Comparison of ENCODE assay signal across 10 cellular contexts in the genomic region with DNA sequence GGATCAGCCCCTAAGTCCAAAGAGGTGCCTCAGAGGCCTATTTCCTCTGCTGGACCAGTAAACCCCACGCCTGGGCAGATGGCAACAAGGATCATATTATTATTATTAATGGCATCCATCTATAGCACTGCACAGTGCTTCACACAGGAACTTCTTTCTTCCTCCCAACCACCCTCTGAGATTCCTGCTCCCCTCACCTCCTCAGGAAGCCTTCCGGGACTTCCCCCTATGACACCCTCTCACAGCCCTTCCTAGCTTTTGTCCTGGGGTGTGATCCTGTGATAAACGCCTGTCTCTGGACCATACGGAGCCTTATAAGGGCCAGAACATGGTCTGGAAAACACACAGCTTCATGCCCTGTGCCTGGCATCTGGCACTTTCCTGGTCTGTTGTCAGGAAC. TPM values are rescaled to one million over a fixed set of nuclear protein-coding genes. Genes with fewer than 3 reads are reported as not detected.
A peak's percentile ranks its signal among the peaks of the same experiment; 100 is the strongest.
DNase-seq lines count a peak whose midpoint lies in the region; ATAC-seq and TF ChIP-seq lines count a peak whose summit lies in the region.
"Had no signal": no experiment of that assay in that cellular context is flagged by ENCODE, and none has a peak within 500 bp of the region (broad histone marks: within the 10 kb centered on the region; RNA-seq: fewer than 3 reads in every experiment).

No MANE protein-coding gene starts in this region.

- H3K9me3 Mint-ChIP-seq in activated T-cell treated with anti-CD3 and anti-CD28 coated beads, Interleukin-2, amount 50 U/mL, for 72 hours = no peaks in the 10 kb centered on the region
- no peaks in the 10 kb centered on the region for H3K9me3 Mint-ChIP-seq in activated CD8-positive, alpha-beta T cell treated with anti-CD3 and anti-CD28 coated beads for 36 hours
- no peaks in the 10 kb centered on the region for H3K9me3 Mint-ChIP-seq in immature natural killer cell

- H3K4me1 Mint-ChIP-seq in activated T-cell treated with anti-CD3 and anti-CD28 coated beads, Interleukin-2, amount 50 U/mL, for 72 hours (ENCODE audit: low read depth) = peaks cover 24% of the 10 kb centered on the region
- H3K4me1 Mint-ChIP-seq in activated CD8-positive, alpha-beta T cell treated with anti-CD3 and anti-CD28 coated beads for 36 hours (ENCODE audit: low read depth) = peaks cover 24% of the 10 kb centered on the region
- H3K4me1 Mint-ChIP-seq in immature natural killer cell = peaks cover 36 to 39% of the 10 kb centered on the region in 2 donors

- H3K36me3 Mint-ChIP-seq in activated T-cell treated with anti-CD3 and anti-CD28 coated beads, Interleukin-2, amount 50 U/mL, for 72 hours (ENCODE audit: insufficient read depth in 2 of 2) = no peaks in the 10 kb centered on the region
- peaks cover 3% of the 10 kb centered on the region for H3K36me3 Mint-ChIP-seq in activated CD8-positive, alpha-beta T cell treated with anti-CD3 and anti-CD28 coated beads for 36 hours (ENCODE audit: low read depth)
- no peaks in the 10 kb centered on the region for H3K36me3 Mint-ChIP-seq in immature natural killer cell

- no peak for DNase-seq in activated T-cell treated with anti-CD3 and anti-CD28 coated beads, Interleukin-2, amount 50 U/mL, for 72 hours
- DNase-seq in activated T-cell treated with anti-CD3 and anti-CD28 coated beads, Interleukin-2, amount 50 U/mL, for 48 hours = no peak
- no peak for DNase-seq in activated CD8-positive, alpha-beta T cell treated with anti-CD3 and anti-CD28 coated beads for 36 hours
- DNase-seq in immature natural killer cell = no peak
- no peak for DNase-seq in H4 (ENCODE audit: low spot score)
- DNase-seq in SK-N-DZ (ENCODE audit: low spot score) = no peak
- DNase-seq in AML-193 (lab: John Stamatoyannopoulos, UW) = no peak

- ATAC-seq in activated T-cell treated with anti-CD3 and anti-CD28 coated beads, Interleukin-2, amount 50 U/mL, for 72 hours (replicated peaks in 1 of 2) = no peak
- no peak for ATAC-seq in activated CD8-positive, alpha-beta T cell treated with anti-CD3 and anti-CD28 coated beads for 36 hours

- peak overlapping the region; percentile 56 for H3K27ac Mint-ChIP-seq in activated T-cell treated with anti-CD3 and anti-CD28 coated beads, Interleukin-2, amount 50 U/mL, for 72 hours
- peak overlapping the region; percentile 55 for H3K27ac Mint-ChIP-seq in activated CD8-positive, alpha-beta T cell treated with anti-CD3 and anti-CD28 coated beads for 36 hours
- H3K27ac Mint-ChIP-seq in immature natural killer cell = peak overlapping the region; percentile 42 to 81 (median 76)

- H3K4me3 Mint-ChIP-seq in activated T-cell treated with anti-CD3 and anti-CD28 coated beads, Interleukin-2, amount 50 U/mL, for 72 hours = peak overlapping the region; percentile 79 to 84
- H3K4me3 Mint-ChIP-seq in activated CD8-positive, alpha-beta T cell treated with anti-CD3 and anti-CD28 coated beads for 36 hours = peak overlapping the region; percentile 69
- peak overlapping the region; percentile 72 to 90 (median 76) for H3K4me3 Mint-ChIP-seq in immature natural killer cell

- no peak for TF ChIP-seq CTCF in activated CD8-positive, alpha-beta T cell treated with anti-CD3 and anti-CD28 coated beads for 36 hours (IDR thresholded peaks at IDR 0.05)

- peaks cover 6% of the 10 kb centered on the region for H3K27me3 Mint-ChIP-seq in activated T-cell treated with anti-CD3 and anti-CD28 coated beads, Interleukin-2, amount 50 U/mL, for 72 hours (ENCODE audit: low read depth)
- H3K27me3 Mint-ChIP-seq in activated CD8-positive, alpha-beta T cell treated with anti-CD3 and anti-CD28 coated beads for 36 hours = no peaks in the 10 kb centered on the region
- peaks cover 0 to 10% (median 7%) of the 10 kb centered on the region in 3 donors for H3K27me3 Mint-ChIP-seq in immature natural killer cell (ENCODE audit: low read depth in 3 of 3)

- POLR2A ChIA-PET in activated CD8-positive, alpha-beta T cell treated with anti-CD3 and anti-CD28 coated beads for 36 hours (lab: Charles Lee) = interaction anchor here (1.2 to 7.1 kb wide), 5 partner anchors 12 to 590 kb away, joined by 4 to 42 read pairs (median 12); a partner anchor contains a TSS

- H3K27ac ChIP-seq in temporal lobe (ENCODE audit: low read depth, low read length) = peak overlapping the region; percentile 61
- H3K27ac ChIP-seq: SJCRH30, tibial artery had no signal

- CTCF ChIA-PET in activated CD8-positive, alpha-beta T cell treated with anti-CD3 and anti-CD28 coated beads for 36 hours (lab: Charles Lee) = interaction anchor here (0.6 to 12.3 kb wide), 25 partner anchors 9 to 613 kb away, joined by 3 to 136 read pairs (median 6); a partner anchor contains a TSS

- intact Hi-C loops in activated CD8-positive, alpha-beta T cell treated with anti-CD3 and anti-CD28 coated beads for 36 hours (cut with micrococcal nuclease) = loop anchor here (5.0 kb wide), 1 partner anchor 81 kb away; no protein-coding TSS in a partner anchor

RNA-seq across cellular contexts. Expression of a gene that starts 3.2 kb away (rescaled TPM):
- total RNA-seq in activated T-cell treated with anti-CD3 and anti-CD28 coated beads, Interleukin-2, amount 50 U/mL, for 72 hours = 1 to 10 TPM; 1.9 to 3.9 TPM
- total RNA-seq in activated CD8-positive, alpha-beta T cell treated with anti-CD3 and anti-CD28 coated beads for 36 hours = 1 to 10 TPM; 1.7 to 1.9 TPM
- polyA plus RNA-seq in immature natural killer cell = 10 to 100 TPM in 2 of 3 donors, 1 to 10 TPM in 1; 5.6 to 15.5 (median 14.4) TPM
- total RNA-seq in temporal lobe = 3.4 TPM
- 0.76 and 2.3 TPM in 2 replicates for total RNA-seq in H4 (2014; rRNA removed; shearing (Covaris generic))
- 0.08 and 0.45 TPM in 2 replicates for polyA plus RNA-seq in SK-N-DZ (2014; cell fraction: cytosol; rRNA removed)
- 0.98 and 1.4 TPM in 2 replicates for polyA plus RNA-seq in SK-N-DZ (2014; cell fraction: nucleus; rRNA removed)
- total RNA-seq: SJCRH30 had no signal

RNA-seq across cellular contexts. Expression of a gene that starts 3.7 kb away (rescaled TPM):
- total RNA-seq in activated T-cell treated with anti-CD3 and anti-CD28 coated beads, Interleukin-2, amount 50 U/mL, for 72 hours = 10 to 100 TPM; 24.8 to 30.3 TPM
- total RNA-seq in activated CD8-positive, alpha-beta T cell treated with anti-CD3 and anti-CD28 coated beads for 36 hours = 10 to 100 TPM; 18.1 to 20.4 TPM
- polyA plus RNA-seq in immature natural killer cell = 10 to 100 TPM in 2 of 3 donors, 1 to 10 TPM in 1; 8.6 to 13.4 (median 12.5) TPM
- 42.5 TPM for total RNA-seq in temporal lobe
- total RNA-seq in H4 (2014; rRNA removed; shearing (Covaris generic)) = 7.8 and 8.8 TPM in 2 replicates
- polyA plus RNA-seq in SK-N-DZ (2014; cell fraction: cytosol; rRNA removed) = 9.9 and 10.0 TPM in 2 replicates
- 29.4 and 40.4 TPM in 2 replicates for polyA plus RNA-seq in SK-N-DZ (2014; cell fraction: nucleus; rRNA removed)
- total RNA-seq: SJCRH30 had no signal

RNA-seq across cellular contexts. Expression of a gene that starts 13.0 kb away (rescaled TPM):
- total RNA-seq in activated T-cell treated with anti-CD3 and anti-CD28 coated beads, Interleukin-2, amount 50 U/mL, for 72 hours = 10 to 100 TPM; 10.9 to 11.3 TPM
- 1 to 10 TPM; 6.2 to 7.9 TPM for total RNA-seq in activated CD8-positive, alpha-beta T cell treated with anti-CD3 and anti-CD28 coated beads for 36 hours
- 100 to 1,000 TPM; 105 to 164 (median 121) TPM for polyA plus RNA-seq in immature natural killer cell
- total RNA-seq in temporal lobe = 4.4 TPM
- 7.2 and 7.4 TPM in 2 replicates for total RNA-seq in H4 (2014; rRNA removed; shearing (Covaris generic))
- polyA plus RNA-seq in SK-N-DZ (2014; cell fraction: cytosol; rRNA removed) = 0.54 and 1.1 TPM in 2 replicates
- 0.33 TPM in 1 of 2 replicates, not detected in the other for polyA plus RNA-seq in SK-N-DZ (2014; cell fraction: nucleus; rRNA removed)
- total RNA-seq: SJCRH30 had no signal

RNA-seq across cellular contexts. Expression of a gene that starts 29.9 kb away (rescaled TPM):
- 10 to 100 TPM; 76.5 to 78.7 TPM for total RNA-seq in activated T-cell treated with anti-CD3 and anti-CD28 coated beads, Interleukin-2, amount 50 U/mL, for 72 hours
- total RNA-seq in activated CD8-positive, alpha-beta T cell treated with anti-CD3 and anti-CD28 coated beads for 36 hours = 10 to 100 TPM; 86.5 to 90.4 TPM
- polyA plus RNA-seq in immature natural killer cell = 100 to 1,000 TPM; 103 to 182 (median 163) TPM
- total RNA-seq in temporal lobe = 37.4 TPM
- 130 and 134 TPM in 2 replicates for total RNA-seq in H4 (2014; rRNA removed; shearing (Covaris generic))
- polyA plus RNA-seq in SK-N-DZ (2014; cell fraction: cytosol; rRNA removed) = 158 and 161 TPM in 2 replicates
- polyA plus RNA-seq in SK-N-DZ (2014; cell fraction: nucleus; rRNA removed) = 154 and 165 TPM in 2 replicates

RNA-seq across cellular contexts. Expression of a gene that starts 40.5 kb away (rescaled TPM):
- total RNA-seq in activated T-cell treated with anti-CD3 and anti-CD28 coated beads, Interleukin-2, amount 50 U/mL, for 72 hours = under 1 TPM; 0.12 to 0.30 TPM
- total RNA-seq in activated CD8-positive, alpha-beta T cell treated with anti-CD3 and anti-CD28 coated beads for 36 hours = under 1 TPM; 0.18 to 0.20 TPM
- under 1 TPM; 0.29 to 0.94 (median 0.58) TPM for polyA plus RNA-seq in immature natural killer cell
- 122 TPM for total RNA-seq in temporal lobe
- total RNA-seq in H4 (2014; rRNA removed; shearing (Covaris generic)) = not detected in 2 replicates
- 0.75 and 1.0 TPM in 2 replicates for polyA plus RNA-seq in SK-N-DZ (2014; cell fraction: cytosol; rRNA removed)
- 0.37 and 0.94 TPM in 2 replicates for polyA plus RNA-seq in SK-N-DZ (2014; cell fraction: nucleus; rRNA removed)
